In genomic region chr9:133888779-133889491, GRCh38 we compare ENCODE assay signal across 19 cellular contexts.
DNase-seq lines count a peak whose midpoint lies in the region; ATAC-seq and TF ChIP-seq lines count a peak whose summit lies in the region.
"Had no signal": no experiment of that assay in that cellular context is flagged by ENCODE, and none has a peak within 500 bp of the region (broad histone marks: within the 10 kb centered on the region; RNA-seq: fewer than 3 reads in every experiment).

No MANE protein-coding gene starts in this region.

- H3K9me3 Mint-ChIP-seq in brain = peaks cover 0 to 2% (median 0%) of the 10 kb centered on the region in 5 experiments
- H3K9me3 Mint-ChIP-seq: activated naive CD4-positive, alpha-beta T cell treated with anti-CD3 and anti-CD28 coated beads, Interleukin-2, amount 50 U/mL, for 24 hours; central memory CD8-positive, alpha-beta T cell; natural killer cell treated with Interleukin-12 subunit alpha and Interleukin-12 subunit beta and Interleukin-15 and Interleukin-18, amount 100 ng/mL, for 72 hours had no signal

- H3K4me1 ChIP-seq in HUES64 (ENCODE audit: insufficient read depth, low read length) (peaks cover 29% of the 10 kb centered on the region), A673 (ENCODE audit: insufficient read depth, low read length, poor library complexity, severe bottlenecking) (peaks cover 7% of the 10 kb centered on the region)
- H3K4me1 ChIP-seq: uterus had no signal

- H3K9me3 ChIP-seq in HUES64 (ENCODE audit: insufficient read depth, low read depth, low read length) = no peaks in the 10 kb centered on the region
- no peaks in the 10 kb centered on the region for H3K9me3 ChIP-seq in A673 (ENCODE audit: low read depth, low read length, poor library complexity, severe bottlenecking)
- H3K9me3 ChIP-seq: uterus had no signal

- peaks cover 12% of the 10 kb centered on the region for H3K36me3 Mint-ChIP-seq in brain
- H3K36me3 Mint-ChIP-seq: activated naive CD4-positive, alpha-beta T cell treated with anti-CD3 and anti-CD28 coated beads, Interleukin-2, amount 50 U/mL, for 24 hours; natural killer cell treated with Interleukin-12 subunit alpha and Interleukin-12 subunit beta and Interleukin-15 and Interleukin-18, amount 100 ng/mL, for 72 hours had no signal

- H3K27ac ChIP-seq in HUES64 (ENCODE audit: low read depth, low read length) (peak overlapping the region; percentile 52; the same call in 1 of the 2 replicates), A673 (ENCODE audit: low read depth, low read length, poor library complexity, severe bottlenecking) (no peak overlapping the region)
- H3K27ac ChIP-seq: skin epidermis, uterus had no signal

- H3K4me3 ChIP-seq in HUES64 (ENCODE audit: low read length) (no peak overlapping the region), A673 (ENCODE audit: low read depth, low read length, poor library complexity, severe bottlenecking) (no peak overlapping the region)
- H3K4me3 ChIP-seq: skin epidermis, uterus had no signal

- TF ChIP-seq CTCF in brain (conservative IDR thresholded peaks at IDR 0.05) (no peak), A673 (conservative IDR thresholded peaks at IDR 0.05; ENCODE audit: low read depth, low read length) (no peak)

- ATAC-seq in HG02938 (IDR thresholded peaks at IDR 0.05; ENCODE audit: unreplicated experiment) (no peak), GM18858 (IDR thresholded peaks at IDR 0.05; ENCODE audit: unreplicated experiment) (no peak)
- ATAC-seq: activated CD4-positive, CD25-positive, alpha-beta regulatory T cell treated with anti-CD3 and anti-CD28 coated beads, Interleukin-2, amount 50 U/mL, for 24 hours; natural killer cell treated with Interleukin-12 subunit alpha and Interleukin-12 subunit beta and Interleukin-15 and Interleukin-18, amount 100 ng/mL, for 72 hours; stimulated activated naive CD8-positive, alpha-beta T cell treated with anti-CD3 and anti-CD28 coated beads, Interleukin-15, Interleukin-2, amounts not matched to agents 100 U/mL and 50 U/mL, for 24 hours had no signal

- H3K36me3 ChIP-seq in HUES64 (ENCODE audit: insufficient read depth, low read length) (no peaks in the 10 kb centered on the region), A673 (ENCODE audit: insufficient read depth, low read length, poor library complexity, severe bottlenecking) (no peaks in the 10 kb centered on the region)
- H3K36me3 ChIP-seq: uterus had no signal

- no peak overlapping the region for H3K9ac ChIP-seq in HUES64 (ENCODE audit: low read depth, low read length)

- peak overlapping the region; percentile 23 to 71 (median 63) for H3K4me3 Mint-ChIP-seq in brain
- H3K4me3 Mint-ChIP-seq: activated naive CD4-positive, alpha-beta T cell treated with anti-CD3 and anti-CD28 coated beads, Interleukin-2, amount 50 U/mL, for 24 hours; central memory CD8-positive, alpha-beta T cell; natural killer cell treated with Interleukin-12 subunit alpha and Interleukin-12 subunit beta and Interleukin-15 and Interleukin-18, amount 100 ng/mL, for 72 hours had no signal

- WGBS in HUES64 = 74% methylated on average over 25 of the region's 25 CpGs

- peaks cover 3% of the 10 kb centered on the region for H3K27me3 Mint-ChIP-seq in brain
- H3K27me3 Mint-ChIP-seq: activated naive CD4-positive, alpha-beta T cell treated with anti-CD3 and anti-CD28 coated beads, Interleukin-2, amount 50 U/mL, for 24 hours; central memory CD8-positive, alpha-beta T cell; natural killer cell treated with Interleukin-12 subunit alpha and Interleukin-12 subunit beta and Interleukin-15 and Interleukin-18, amount 100 ng/mL, for 72 hours had no signal

- POLR2A ChIA-PET in A673 (lab: Charles Lee; ENCODE audit: low non-redundant PET) = no interaction called here

- intact Hi-C loops in A673 (cut with micrococcal nuclease; ENCODE audit: unreplicated experiment) = no loop called here

- H3K4me1 Mint-ChIP-seq in brain = peaks cover 91% of the 10 kb centered on the region
- H3K4me1 Mint-ChIP-seq: activated naive CD4-positive, alpha-beta T cell treated with anti-CD3 and anti-CD28 coated beads, Interleukin-2, amount 50 U/mL, for 24 hours; central memory CD8-positive, alpha-beta T cell had no signal

- peak; percentile 94 for DNase-seq in COR-L47 (lab: John Stamatoyannopoulos, UW)
- DNase-seq in midbrain (lab: John Stamatoyannopoulos, UW) = peak; percentile 47
- no peak for DNase-seq in A673 (ENCODE audit: low spot score)
- DNase-seq in DMS 273 treated with DMSO at 0.1 percent for 48 hours (lab: John Stamatoyannopoulos, UW) = no peak
- DNase-seq: activated CD8-positive, alpha-beta memory T cell treated with anti-CD3 and anti-CD28 coated beads, Interleukin-2, amount 50 U/mL, for 48 hours; GF-D8; KBM-7; NCI-H1694 treated with DMSO at 0.1 percent for 48 hours; stimulated activated naive CD8-positive, alpha-beta T cell treated with anti-CD3 and anti-CD28 coated beads, Interleukin-15, Interleukin-2, amounts not matched to agents 100 U/mL and 50 U/mL, for 24 hours; uterus had no signal

- H3K27me3 ChIP-seq in HUES64 (ENCODE audit: insufficient read depth, low read length) (no peaks in the 10 kb centered on the region), A673 (replicated peaks; ENCODE audit: insufficient read depth, low read depth, low read length, poor library complexity) (no peaks in the 10 kb centered on the region)
- H3K27me3 ChIP-seq: uterus had no signal

- BruUV-seq in A673 (replicated peaks; lab: Mats Ljungman, UMichigan) = no TSS peak

- CTCF ChIA-PET in A673 (lab: Charles Lee) = no interaction called here

- peak overlapping the region; percentile 78 to 97 (median 94) for H3K27ac Mint-ChIP-seq in brain
- H3K27ac Mint-ChIP-seq: activated naive CD4-positive, alpha-beta T cell treated with anti-CD3 and anti-CD28 coated beads, Interleukin-2, amount 50 U/mL, for 24 hours; natural killer cell treated with Interleukin-12 subunit alpha and Interleukin-12 subunit beta and Interleukin-15 and Interleukin-18, amount 100 ng/mL, for 72 hours had no signal

Comparison
In these comparisons a context has a peak if more than half of its experiments do, and no peak if none do; other contexts are left out.
1. DNase-seq: peak in COR-L47 (single experiment) and midbrain (single experiment); none in A673 (single experiment) and DMS 273 treated with DMSO at 0.1 percent for 48 hours (single experiment).